ENCODE assay signal across 8 cellular contexts in the genomic region with DNA sequence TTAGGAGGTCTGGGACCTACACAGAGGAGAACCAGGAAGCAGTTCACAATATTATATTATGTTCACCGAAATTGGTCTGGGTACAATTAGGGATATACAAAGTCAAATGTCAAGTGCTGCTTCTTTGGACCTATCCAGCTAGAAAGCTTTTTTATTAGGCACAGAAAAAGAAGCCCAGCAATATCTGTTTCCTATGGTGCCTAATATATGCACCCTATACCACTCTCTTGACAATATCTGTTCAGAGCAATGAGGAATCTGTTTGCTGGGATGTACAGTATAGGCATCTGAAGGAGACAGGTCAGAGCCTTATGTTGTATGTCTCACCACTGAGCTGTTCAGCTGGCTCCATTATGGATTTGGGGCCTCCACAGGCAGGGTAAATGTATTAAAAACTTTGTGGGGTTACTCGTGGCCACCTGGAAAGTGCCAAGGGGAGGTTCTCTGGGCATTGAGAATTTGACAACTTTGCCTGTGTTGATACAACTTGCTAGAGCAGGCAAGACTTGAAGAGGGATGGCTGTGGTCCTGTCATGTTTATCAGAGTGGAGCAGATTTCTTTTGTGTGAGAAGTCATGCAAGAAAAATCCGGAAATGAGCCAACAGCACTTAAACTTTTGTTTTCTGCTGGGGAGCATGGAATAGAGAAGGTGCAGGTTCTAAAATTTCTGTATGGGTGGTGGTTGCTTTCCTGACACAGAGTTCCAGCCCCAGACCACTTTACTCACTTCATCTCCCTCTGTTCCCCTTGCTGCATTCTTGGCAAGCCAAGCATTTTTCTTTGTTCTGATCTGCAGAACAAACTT. TPM values are rescaled to one million over a fixed set of nuclear protein-coding genes. Genes with fewer than 3 reads are reported as not detected.
DNase-seq lines count a peak whose midpoint lies in the region; ATAC-seq and TF ChIP-seq lines count a peak whose summit lies in the region.

No MANE protein-coding gene starts in this region.

- H3K4me3 ChIP-seq in AG09309 (ENCODE audit: control insufficient read depth, low read depth, low read length) (no peak overlapping the region), GM23338 (no peak overlapping the region), left lung (no peak overlapping the region)

- no peaks in the 10 kb centered on the region for H3K9me3 ChIP-seq in left lung

- H3K36me3 ChIP-seq in GM23338 (ENCODE audit: insufficient read depth) = no peaks in the 10 kb centered on the region
- H3K36me3 ChIP-seq in left lung = no peaks in the 10 kb centered on the region

- H3K27me3 ChIP-seq in GM23338 (ENCODE audit: insufficient read depth) (no peaks in the 10 kb centered on the region), left lung (no peaks in the 10 kb centered on the region)

- no peak overlapping the region for H3K27ac Mint-ChIP-seq in GM23338
- peak overlapping the region; percentile 83 for H3K27ac Mint-ChIP-seq in activated T-helper 1 cell treated with anti-CD3 and anti-CD28 coated beads, Interleukin-12 subunit alpha, Interleukin-12 subunit beta, Interleukin-2, Interleukin-4 antibody, amounts not matched to agents 30 ng/mL and 10 ng/mL and 1 ng/mL, durations not matched to agents 14 hours and 24 hours and 36 hours

- TF ChIP-seq CTCF in AG09309 (IDR thresholded peaks at IDR 0.05; ENCODE audit: control insufficient read depth, insufficient read depth, low read depth, low read length, missing control alignments) (no peak), GM23338 (conservative IDR thresholded peaks at IDR 0.05; ENCODE audit: low read depth in 2 of 2) (no peak), left lung (IDR thresholded peaks at IDR 0.05) (no peak)

- H4K20me1 ChIP-seq in GM23338 (replicated peaks; ENCODE audit: insufficient read depth) = peaks cover 6% of the 10 kb centered on the region

- DNase-seq in AG09309 (ENCODE audit: low read depth) = peak; percentile 29
- peak; percentile 39 for DNase-seq in GM23338 (ENCODE audit: low spot score)
- DNase-seq in activated T-helper 1 cell treated with anti-CD3 and anti-CD28 coated beads, Interleukin-12 subunit alpha, Interleukin-12 subunit beta, Interleukin-2, Interleukin-4 antibody, amounts not matched to agents 30 ng/mL and 10 ng/mL and 1 ng/mL, durations not matched to agents 14 hours and 24 hours and 36 hours (ENCODE audit: low spot score) = no peak
- no peak for DNase-seq in left lung
- DNase-seq in NCI-H524 (lab: John Stamatoyannopoulos, UW) = no peak
- no peak for DNase-seq in medulla oblongata (ENCODE audit: extremely low spot score)
- DNase-seq in GM19238 (ENCODE audit: insufficient read length, low spot score) = no peak
- no peak for DNase-seq in iPS-NIHi7 (ENCODE audit: extremely low spot score)

- ATAC-seq in GM23338 (no peak), left lung (peak; percentile 48)

- no peak overlapping the region for H2AFZ ChIP-seq in GM23338

- no peaks in the 10 kb centered on the region for H3K79me2 ChIP-seq in GM23338 (replicated peaks; ENCODE audit: insufficient read depth)

- peaks cover 24% of the 10 kb centered on the region for H3K4me1 Mint-ChIP-seq in GM23338
- peaks cover 83% of the 10 kb centered on the region for H3K4me1 Mint-ChIP-seq in activated T-helper 1 cell treated with anti-CD3 and anti-CD28 coated beads, Interleukin-12 subunit alpha, Interleukin-12 subunit beta, Interleukin-2, Interleukin-4 antibody, amounts not matched to agents 30 ng/mL and 10 ng/mL and 1 ng/mL, durations not matched to agents 14 hours and 24 hours and 36 hours (ENCODE audit: low read depth)

- H3K27ac ChIP-seq in GM23338 (ENCODE audit: low read depth) (no peak overlapping the region), left lung (peak overlapping the region; percentile 66 to 80)

- no peak overlapping the region for H3K4me3 Mint-ChIP-seq in GM23338
- peak overlapping the region; percentile 28 for H3K4me3 Mint-ChIP-seq in activated T-helper 1 cell treated with anti-CD3 and anti-CD28 coated beads, Interleukin-12 subunit alpha, Interleukin-12 subunit beta, Interleukin-2, Interleukin-4 antibody, amounts not matched to agents 30 ng/mL and 10 ng/mL and 1 ng/mL, durations not matched to agents 14 hours and 24 hours and 36 hours

- no peaks in the 10 kb centered on the region for H3K27me3 Mint-ChIP-seq in GM23338 (ENCODE audit: insufficient read depth, low read depth, poor library complexity)
- H3K27me3 Mint-ChIP-seq in activated T-helper 1 cell treated with anti-CD3 and anti-CD28 coated beads, Interleukin-12 subunit alpha, Interleukin-12 subunit beta, Interleukin-2, Interleukin-4 antibody, amounts not matched to agents 30 ng/mL and 10 ng/mL and 1 ng/mL, durations not matched to agents 14 hours and 24 hours and 36 hours (ENCODE audit: insufficient read depth) = no peaks in the 10 kb centered on the region

- H3K4me2 ChIP-seq in GM23338 = no peak overlapping the region

- no peaks in the 10 kb centered on the region for H3K9me3 Mint-ChIP-seq in GM23338
- H3K9me3 Mint-ChIP-seq in activated T-helper 1 cell treated with anti-CD3 and anti-CD28 coated beads, Interleukin-12 subunit alpha, Interleukin-12 subunit beta, Interleukin-2, Interleukin-4 antibody, amounts not matched to agents 30 ng/mL and 10 ng/mL and 1 ng/mL, durations not matched to agents 14 hours and 24 hours and 36 hours = no peaks in the 10 kb centered on the region

- intact Hi-C loops in activated T-helper 1 cell treated with anti-CD3 and anti-CD28 coated beads, Interleukin-12 subunit alpha, Interleukin-12 subunit beta, Interleukin-2, Interleukin-4 antibody, amounts not matched to agents 30 ng/mL and 10 ng/mL and 1 ng/mL, durations not matched to agents 14 hours and 24 hours and 36 hours (cut with micrococcal nuclease) = no loop called here
- intact Hi-C loops in left lung (cut with DNase I) = no loop called here

- peaks cover 24% of the 10 kb centered on the region for H3K4me1 ChIP-seq in GM23338 (ENCODE audit: insufficient read depth)
- peaks cover 15 to 58% of the 10 kb centered on the region in 2 donors for H3K4me1 ChIP-seq in left lung

- no peaks in the 10 kb centered on the region for H3K9me2 ChIP-seq in GM23338 (ENCODE audit: insufficient read depth)

- no peaks in the 10 kb centered on the region for H3F3A ChIP-seq in GM23338 (replicated peaks; ENCODE audit: low read depth)

- H3K36me3 Mint-ChIP-seq in GM23338 (ENCODE audit: low read depth) = no peaks in the 10 kb centered on the region
- peaks cover 21% of the 10 kb centered on the region for H3K36me3 Mint-ChIP-seq in activated T-helper 1 cell treated with anti-CD3 and anti-CD28 coated beads, Interleukin-12 subunit alpha, Interleukin-12 subunit beta, Interleukin-2, Interleukin-4 antibody, amounts not matched to agents 30 ng/mL and 10 ng/mL and 1 ng/mL, durations not matched to agents 14 hours and 24 hours and 36 hours (ENCODE audit: low read depth)

TF ChIP-seq in GM23338, 12 proteins besides CTCF, POLR2A, EP300 and RAD21 (continues in another document):
- TF ChIP-seq EZH2 (IDR thresholded peaks at IDR 0.05; ENCODE audit: low read depth, unreplicated experiment) (no peak), POLR2AphosphoS5 (IDR thresholded peaks at IDR 0.05; ENCODE audit: low read depth) (no peak), ZNF114 (CRISPR knock-in tag; IDR thresholded peaks at IDR 0.05) (no peak), ZNF331 (CRISPR knock-in tag; IDR thresholded peaks at IDR 0.05; ENCODE audit: low read depth) (no peak), JUNB (IDR thresholded peaks at IDR 0.05; ENCODE audit: unreplicated experiment) (no peak)
- TF ChIP-seq, protein P1, sequence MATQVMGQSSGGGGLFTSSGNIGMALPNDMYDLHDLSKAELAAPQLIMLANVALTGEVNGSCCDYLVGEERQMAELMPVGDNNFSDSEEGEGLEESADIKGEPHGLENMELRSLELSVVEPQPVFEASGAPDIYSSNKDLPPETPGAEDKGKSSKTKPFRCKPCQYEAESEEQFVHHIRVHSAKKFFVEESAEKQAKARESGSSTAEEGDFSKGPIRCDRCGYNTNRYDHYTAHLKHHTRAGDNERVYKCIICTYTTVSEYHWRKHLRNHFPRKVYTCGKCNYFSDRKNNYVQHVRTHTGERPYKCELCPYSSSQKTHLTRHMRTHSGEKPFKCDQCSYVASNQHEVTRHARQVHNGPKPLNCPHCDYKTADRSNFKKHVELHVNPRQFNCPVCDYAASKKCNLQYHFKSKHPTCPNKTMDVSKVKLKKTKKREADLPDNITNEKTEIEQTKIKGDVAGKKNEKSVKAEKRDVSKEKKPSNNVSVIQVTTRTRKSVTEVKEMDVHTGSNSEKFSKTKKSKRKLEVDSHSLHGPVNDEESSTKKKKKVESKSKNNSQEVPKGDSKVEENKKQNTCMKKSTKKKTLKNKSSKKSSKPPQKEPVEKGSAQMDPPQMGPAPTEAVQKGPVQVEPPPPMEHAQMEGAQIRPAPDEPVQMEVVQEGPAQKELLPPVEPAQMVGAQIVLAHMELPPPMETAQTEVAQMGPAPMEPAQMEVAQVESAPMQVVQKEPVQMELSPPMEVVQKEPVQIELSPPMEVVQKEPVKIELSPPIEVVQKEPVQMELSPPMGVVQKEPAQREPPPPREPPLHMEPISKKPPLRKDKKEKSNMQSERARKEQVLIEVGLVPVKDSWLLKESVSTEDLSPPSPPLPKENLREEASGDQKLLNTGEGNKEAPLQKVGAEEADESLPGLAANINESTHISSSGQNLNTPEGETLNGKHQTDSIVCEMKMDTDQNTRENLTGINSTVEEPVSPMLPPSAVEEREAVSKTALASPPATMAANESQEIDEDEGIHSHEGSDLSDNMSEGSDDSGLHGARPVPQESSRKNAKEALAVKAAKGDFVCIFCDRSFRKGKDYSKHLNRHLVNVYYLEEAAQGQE (IDR thresholded peaks at IDR 0.05; ENCODE audit: unreplicated experiment) = no peak

RNA-seq across cellular contexts. Expression of a gene that starts 10.1 kb away (rescaled TPM):
- total RNA-seq in GM23338 (2014; rRNA removed; shearing (Covaris generic)) = 9.3 and 14.0 TPM in 2 replicates
- polyA plus RNA-seq in GM23338 (2016; fragmentation: Nextera tagmentation; extraction: Ambion mirVana) = 3.5 and 3.9 TPM in 2 replicates
- 61.7 and 68.0 TPM in 2 replicates for total RNA-seq in activated T-helper 1 cell treated with anti-CD3 and anti-CD28 coated beads, Interleukin-12 subunit alpha, Interleukin-12 subunit beta, Interleukin-2, Interleukin-4 antibody, amounts not matched to agents 30 ng/mL and 10 ng/mL and 1 ng/mL, durations not matched to agents 14 hours and 24 hours and 36 hours
- total RNA-seq in left lung = 10 to 100 TPM; 50.9 to 52.9 TPM

RNA-seq across cellular contexts. Expression of a gene that starts 24.8 kb away (rescaled TPM):
- total RNA-seq in GM23338 (2014; rRNA removed; shearing (Covaris generic)) = 38.6 and 39.5 TPM in 2 replicates
- polyA plus RNA-seq in GM23338 (2016; fragmentation: Nextera tagmentation; extraction: Ambion mirVana) = 23.2 and 26.3 TPM in 2 replicates
- 170 and 179 TPM in 2 replicates for total RNA-seq in activated T-helper 1 cell treated with anti-CD3 and anti-CD28 coated beads, Interleukin-12 subunit alpha, Interleukin-12 subunit beta, Interleukin-2, Interleukin-4 antibody, amounts not matched to agents 30 ng/mL and 10 ng/mL and 1 ng/mL, durations not matched to agents 14 hours and 24 hours and 36 hours
- total RNA-seq in left lung = 100 to 1,000 TPM in 1 of 2 donors, 10 to 100 TPM in 1; 57.1 to 109 TPM

RNA-seq across cellular contexts. Expression of a gene that starts 57.2 kb away (rescaled TPM):
- 43.2 TPM in 2 replicates for total RNA-seq in GM23338 (2014; rRNA removed; shearing (Covaris generic))
- 37.8 and 39.3 TPM in 2 replicates for polyA plus RNA-seq in GM23338 (2016; fragmentation: Nextera tagmentation; extraction: Ambion mirVana)
- total RNA-seq in activated T-helper 1 cell treated with anti-CD3 and anti-CD28 coated beads, Interleukin-12 subunit alpha, Interleukin-12 subunit beta, Interleukin-2, Interleukin-4 antibody, amounts not matched to agents 30 ng/mL and 10 ng/mL and 1 ng/mL, durations not matched to agents 14 hours and 24 hours and 36 hours = 29.8 and 30.1 TPM in 2 replicates
- total RNA-seq in left lung = 10 to 100 TPM; 19.5 to 26.5 TPM

Comparison
In these comparisons a context has a peak if more than half of its experiments do, and no peak if none do; other contexts are left out.
1. DNase-seq: peak in AG09309 (single experiment) and GM23338 (single experiment); none in activated T-helper 1 cell treated with anti-CD3 and anti-CD28 coated beads, Interleukin-12 subunit alpha, Interleukin-12 subunit beta, Interleukin-2, Interleukin-4 antibody, amounts not matched to agents 30 ng/mL and 10 ng/mL and 1 ng/mL, durations not matched to agents 14 hours and 24 hours and 36 hours (single experiment), left lung (0 of 2), NCI-H524 (0 of 2), medulla oblongata (single experiment), GM19238 (single experiment) and iPS-NIHi7 (single experiment).